In genomic region chr20:57566803-57567459, GRCh38 we compare ENCODE assay signal across 16 cellular contexts. TPM values are rescaled to one million over a fixed set of nuclear protein-coding genes. Genes with fewer than 3 reads are reported as not detected.
DNase-seq lines count a peak whose midpoint lies in the region; ATAC-seq and TF ChIP-seq lines count a peak whose summit lies in the region.
"Had no signal": no experiment of that assay in that cellular context is flagged by ENCODE, and none has a peak within 500 bp of the region (broad histone marks: within the 10 kb centered on the region; RNA-seq: fewer than 3 reads in every experiment).

No MANE protein-coding gene starts in this region.

- no peaks in the 10 kb centered on the region for H3K27me3 ChIP-seq in Peyer's patch
- peaks cover 0 to 9% (median 3%) of the 10 kb centered on the region in 5 donors for H3K27me3 ChIP-seq in subcutaneous abdominal adipose tissue (ENCODE audit: control insufficient read depth in 5 of 5, insufficient read depth in 4 of 5, low read length in 5 of 5)
- H3K27me3 ChIP-seq: BLaER1 treated with 17β-estradiol and CSF1 and Interleukin-3, amounts not matched to agents 10 nM and 100 nM had no signal

- intact Hi-C loops in left colon (cut with DNase I, micrococcal nuclease), result no loop called here
- intact Hi-C loops in mucosa of descending colon (cut with DNase I, micrococcal nuclease), result no loop called here

- peak; percentile 37 for ATAC-seq in left colon
- peak; percentile 59 for ATAC-seq in mucosa of descending colon
- ATAC-seq in HG03097 (IDR thresholded peaks at IDR 0.05; ENCODE audit: low FRiP score, unreplicated experiment), result no peak

- peaks cover 0 to 38% (median 4%) of the 10 kb centered on the region in 3 donors for H3K36me3 ChIP-seq in Peyer's patch
- no peaks in the 10 kb centered on the region for H3K36me3 ChIP-seq in mucosa of descending colon (ENCODE audit: low read depth)
- H3K36me3 ChIP-seq in subcutaneous abdominal adipose tissue (ENCODE audit: control insufficient read depth in 5 of 5, insufficient read depth in 5 of 5, low read length in 5 of 5), result peaks cover 3 to 31% (median 23%) of the 10 kb centered on the region in 5 donors
- H3K36me3 ChIP-seq: BLaER1 treated with 17β-estradiol and CSF1 and Interleukin-3, amounts not matched to agents 10 nM and 100 nM had no signal

- peak in 1 of 3 donors; percentile 65 for DNase-seq in Peyer's patch
- DNase-seq in left colon, result no peak
- peak in 2 of 3 donors; percentile 65 to 72 for DNase-seq in mucosa of descending colon
- no peak for DNase-seq in NCI-H526 treated with DMSO at 0.1 percent for 48 hours (lab: John Stamatoyannopoulos, UW)
- no peak for DNase-seq in GOT3 (lab: John Stamatoyannopoulos, UW)
- no peak for DNase-seq in stimulated activated CD4-positive, alpha-beta T cell treated with anti-CD3 and anti-CD28 coated beads, Interleukin-4, amount 100 ng/mL, for 4 hours
- DNase-seq: ACHN; CD4-positive, CD25-positive, alpha-beta regulatory T cell; DMS53; GF-D8; HCEC 1CT had no signal

- H3K4me1 ChIP-seq in Peyer's patch (peaks cover 0 to 16% (median 3%) of the 10 kb centered on the region in 4 donors), mucosa of descending colon (ENCODE audit: low read depth) (peaks cover 23% of the 10 kb centered on the region), subcutaneous abdominal adipose tissue (ENCODE audit: control insufficient read depth in 5 of 5, insufficient read depth in 5 of 5, low read length in 5 of 5) (peaks cover 5 to 53% (median 47%) of the 10 kb centered on the region in 5 donors)

- H3K27ac ChIP-seq in Peyer's patch, result peak overlapping the region in 1 of 4 donors; percentile 91
- H3K27ac ChIP-seq in subcutaneous abdominal adipose tissue (ENCODE audit: low read depth, low read length), result peak overlapping the region; percentile 26
- H3K27ac ChIP-seq: BLaER1 treated with 17β-estradiol and CSF1 and Interleukin-3, amounts not matched to agents 10 nM and 100 nM had no signal

- TF ChIP-seq CTCF in Peyer's patch (IDR thresholded peaks at IDR 0.05) (no peak), mucosa of descending colon (IDR thresholded peaks at IDR 0.05) (no peak)

- peak; percentile 7 to 21 for TF ChIP-seq POLR2A in Peyer's patch (IDR thresholded peaks at IDR 0.05)

- H3K4me3 ChIP-seq in Peyer's patch (peak overlapping the region in 1 of 4 donors; percentile 59), mucosa of descending colon (no peak overlapping the region), subcutaneous abdominal adipose tissue (ENCODE audit: low read depth in 1 of 5, low read length in 5 of 5) (no peak overlapping the region)
- H3K4me3 ChIP-seq: BLaER1 treated with 17β-estradiol and CSF1 and Interleukin-3, amounts not matched to agents 10 nM and 100 nM had no signal

- no peak overlapping the region for H3K9ac ChIP-seq in subcutaneous abdominal adipose tissue (ENCODE audit: low read length in 5 of 5)
- H3K9ac ChIP-seq: BLaER1 treated with 17β-estradiol and CSF1 and Interleukin-3, amounts not matched to agents 10 nM and 100 nM had no signal

- H3K9me3 ChIP-seq in Peyer's patch (no peaks in the 10 kb centered on the region), mucosa of descending colon (no peaks in the 10 kb centered on the region), subcutaneous abdominal adipose tissue (ENCODE audit: control insufficient read depth in 5 of 5, low read length in 5 of 5) (no peaks in the 10 kb centered on the region)

RNA-seq across cellular contexts. Expression of gene PCK1, which starts 6.0 kb away (rescaled TPM):
- total RNA-seq in Peyer's patch (1,000 to 10,000 TPM in 1 of 4 donors, 100 to 1,000 TPM in 2, 10 to 100 TPM in 1; 98.2 to 2,194 (median 572) TPM), left colon (100 to 1,000 TPM; 214 to 328 TPM), mucosa of descending colon (100 to 1,000 TPM; 134 to 467 (median 136) TPM)
- total RNA-seq: A172; CD4-positive, CD25-positive, alpha-beta regulatory T cell had no signal

RNA-seq across cellular contexts. Expression of gene CTCFL, which starts 42.0 kb away (rescaled TPM):
- total RNA-seq in Peyer's patch (not detected), left colon (not detected), mucosa of descending colon (not detected)
- total RNA-seq: A172; CD4-positive, CD25-positive, alpha-beta regulatory T cell; H4 had no signal

RNA-seq across cellular contexts. Expression of gene ZBP1, which starts 53.3 kb away (rescaled TPM):
- 10 to 100 TPM in 1 of 4 donors, 1 to 10 TPM in 2, not detected in 1; 2.3 to 14.0 (median 9.8) TPM for total RNA-seq in Peyer's patch
- total RNA-seq in left colon, result 1 to 10 TPM; 4.0 to 6.8 TPM
- 10 to 100 TPM in 1 of 3 donors, 1 to 10 TPM in 2; 1.8 to 12.8 (median 3.6) TPM for total RNA-seq in mucosa of descending colon
- total RNA-seq: A172, H4 had no signal

Comparison
In these comparisons a context has a peak if more than half of its experiments do, and no peak if none do; other contexts are left out.
1. DNase-seq: peak in mucosa of descending colon (2 of 3); none in left colon (0 of 2), NCI-H526 treated with DMSO at 0.1 percent for 48 hours (single experiment), GOT3 (single experiment) and stimulated activated CD4-positive, alpha-beta T cell treated with anti-CD3 and anti-CD28 coated beads, Interleukin-4, amount 100 ng/mL, for 4 hours (0 of 2).